ENCODE assay signal across 26 cellular contexts in the genomic region with DNA sequence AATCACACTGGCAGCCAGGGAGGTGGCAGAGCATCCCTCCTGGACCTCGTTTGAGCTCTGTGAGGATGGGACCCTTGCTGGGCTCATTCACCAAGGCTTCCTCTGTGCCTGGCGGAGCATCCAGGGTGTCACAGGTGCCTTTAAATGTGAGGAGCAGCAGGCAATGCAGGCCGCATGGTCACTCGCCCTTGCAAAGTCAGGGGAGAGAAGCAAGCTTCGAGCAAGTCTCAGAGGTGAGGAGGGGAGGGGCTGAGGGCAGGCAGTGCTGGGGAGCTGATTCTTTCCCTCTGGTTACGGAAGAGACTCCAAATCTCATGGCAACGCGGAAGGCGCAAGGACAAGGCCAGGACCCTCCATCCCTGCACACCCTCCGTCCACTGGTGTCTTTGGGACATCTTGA.
DNase-seq lines count a peak whose midpoint lies in the region; TF ChIP-seq lines count a peak whose summit lies in the region.
"Had no signal": no experiment of that assay in that cellular context is flagged by ENCODE, and none has a peak within 500 bp of the region (broad histone marks: within the 10 kb centered on the region; RNA-seq: fewer than 3 reads in every experiment).

No MANE protein-coding gene starts in this region.

- no peak for TF ChIP-seq EP300 in sigmoid colon (IDR thresholded peaks at IDR 0.05)
- no peak for TF ChIP-seq EP300 in tibial nerve (IDR thresholded peaks at IDR 0.05)

- TF ChIP-seq CTCF in WERI-Rb-1 (IDR thresholded peaks at IDR 0.05; ENCODE audit: low read depth, low read length) = no peak
- no peak for TF ChIP-seq CTCF in sigmoid colon (IDR thresholded peaks at IDR 0.05)
- TF ChIP-seq CTCF in tibial nerve (IDR thresholded peaks at IDR 0.05) = no peak

- DNase-seq in H7 = peak; percentile 58
- no peak for DNase-seq in WERI-Rb-1
- DNase-seq in sigmoid colon = peak; percentile 29
- no peak for DNase-seq in EL
- no peak for DNase-seq in A172 (ENCODE audit: low spot score)
- DNase-seq in tibial nerve (ENCODE audit: low spot score in 2 of 2) = no peak
- DNase-seq: ACHN; BE2C; CD8-positive, alpha-beta memory T cell; DMS 273 treated with DMSO at 0.1 percent for 48 hours; DMS79; GF-D8; HFFc6; IMR-90; KG1; MM.1S; NCI-H1694 treated with DMSO at 0.1 percent for 48 hours; NCI-H2171; NCI-H226; NCI-H510A treated with DMSO at 0.1 percent for 48 hours; NCI-H748 treated with DMSO at 0.1 percent for 48 hours; NK-92 treated with Interleukin-12 subunit alpha and Interleukin-12 subunit beta, amount 100 ng/mL, for 24 hours; PC-9; SHP77; T-helper 1 cell had no signal

- H3K27me3 ChIP-seq in H7 (ENCODE audit: control insufficient read depth, insufficient read depth, low read length) (no peaks in the 10 kb centered on the region; the same call in 1 of the 2 replicates), WERI-Rb-1 (ENCODE audit: insufficient read depth, low read depth, severe bottlenecking) (no peaks in the 10 kb centered on the region), sigmoid colon (no peaks in the 10 kb centered on the region), tibial nerve (no peaks in the 10 kb centered on the region)
- H3K27me3 ChIP-seq: BE2C had no signal

- TF ChIP-seq POLR2A in sigmoid colon (IDR thresholded peaks at IDR 0.05) (no peak), tibial nerve (IDR thresholded peaks at IDR 0.05) (no peak)

- H3K27ac ChIP-seq in KOPT-K1 (ENCODE audit: low read depth, low read length, poor library complexity, severe bottlenecking) (peak overlapping the region; percentile 80), WERI-Rb-1 (peak overlapping the region; percentile 60), sigmoid colon (no peak overlapping the region), tibial nerve (no peak overlapping the region)
- H3K27ac ChIP-seq: PC-9 had no signal

- 95% methylated on average over 10 of the region's 10 CpGs for WGBS in sigmoid colon, 2 donors
- 94 to 98% methylated on average over 9 to 10 of the region's 10 CpGs for WGBS in tibial nerve, 2 donors

- H3K4me3 ChIP-seq in H7 (ENCODE audit: insufficient read depth, low read depth, low read length) (no peak overlapping the region), WERI-Rb-1 (ENCODE audit: low read depth, low read length) (no peak overlapping the region), sigmoid colon (no peak overlapping the region), tibial nerve (no peak overlapping the region)
- H3K4me3 ChIP-seq: PC-9 had no signal

- H3K4me1 ChIP-seq in sigmoid colon (no peaks in the 10 kb centered on the region), tibial nerve (peaks cover 0 to under 1% (median 0%) of the 10 kb centered on the region in 4 donors)
- H3K4me1 ChIP-seq: BE2C had no signal

- intact Hi-C loops in sigmoid colon (cut with DNase I) = no loop called here

- H3K9me3 ChIP-seq in KOPT-K1 (ENCODE audit: insufficient read depth, low read length, poor library complexity, severe bottlenecking) = no peaks in the 10 kb centered on the region
- H3K9me3 ChIP-seq in WERI-Rb-1 (ENCODE audit: severe bottlenecking) = no peaks in the 10 kb centered on the region
- no peaks in the 10 kb centered on the region for H3K9me3 ChIP-seq in sigmoid colon
- H3K9me3 ChIP-seq in tibial nerve = no peaks in the 10 kb centered on the region
- H3K9me3 ChIP-seq: BE2C had no signal

- no peaks in the 10 kb centered on the region for H3K36me3 ChIP-seq in H7 (replicated peaks; ENCODE audit: control insufficient read depth, insufficient read depth, low read length)
- no peaks in the 10 kb centered on the region for H3K36me3 ChIP-seq in KOPT-K1 (ENCODE audit: insufficient read depth, low read length)
- H3K36me3 ChIP-seq in WERI-Rb-1 = no peaks in the 10 kb centered on the region
- no peaks in the 10 kb centered on the region for H3K36me3 ChIP-seq in sigmoid colon
- H3K36me3 ChIP-seq in tibial nerve = no peaks in the 10 kb centered on the region
- H3K36me3 ChIP-seq: BE2C had no signal

Comparison
In these comparisons a context has a peak if more than half of its experiments do, and no peak if none do; other contexts are left out.
1. DNase-seq: peak in H7 (single experiment) and sigmoid colon (single experiment); none in WERI-Rb-1 (single experiment), EL (single experiment), A172 (single experiment) and tibial nerve (0 of 2).
2. H3K27ac ChIP-seq: peak in KOPT-K1 (single experiment) and WERI-Rb-1 (single experiment); none in sigmoid colon (0 of 4) and tibial nerve (0 of 4).